ENCODE assay signal across 1 cellular context in the genomic region with DNA sequence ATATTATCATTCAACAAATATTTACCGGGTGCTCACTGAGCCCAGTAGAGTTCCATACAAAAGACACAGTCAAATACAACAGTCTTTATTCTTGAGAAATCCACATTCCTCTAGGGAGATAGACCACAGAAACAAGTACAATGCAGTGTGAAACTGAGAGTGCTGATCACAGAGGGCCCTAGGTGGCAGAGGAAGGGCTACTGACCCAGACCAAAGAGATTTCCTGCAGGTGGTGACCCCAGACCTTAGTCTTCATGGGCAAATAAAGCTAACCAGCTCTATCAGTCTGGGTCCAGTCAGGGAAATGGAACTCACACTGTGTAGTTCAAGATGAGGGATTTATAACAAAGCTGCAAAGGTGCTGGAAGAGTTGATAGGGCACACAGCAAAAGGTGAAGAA.
TF ChIP-seq lines count a peak whose summit lies in the region.

No MANE protein-coding gene starts in this region.

TF ChIP-seq in WTC11, 78 proteins besides CTCF, POLR2A, EP300 and RAD21:
- TF ChIP-seq STAT6 (CRISPR knock-in tag; conservative IDR thresholded peaks at IDR 0.05; ENCODE audit: low read depth) (no peak), PRRX2 (CRISPR knock-in tag; IDR thresholded peaks at IDR 0.05) (no peak), MAX (CRISPR knock-in tag; IDR thresholded peaks at IDR 0.05) (no peak), TCF7 (CRISPR knock-in tag; IDR thresholded peaks at IDR 0.05; ENCODE audit: low read depth) (no peak)
- TF ChIP-seq, protein P1, sequence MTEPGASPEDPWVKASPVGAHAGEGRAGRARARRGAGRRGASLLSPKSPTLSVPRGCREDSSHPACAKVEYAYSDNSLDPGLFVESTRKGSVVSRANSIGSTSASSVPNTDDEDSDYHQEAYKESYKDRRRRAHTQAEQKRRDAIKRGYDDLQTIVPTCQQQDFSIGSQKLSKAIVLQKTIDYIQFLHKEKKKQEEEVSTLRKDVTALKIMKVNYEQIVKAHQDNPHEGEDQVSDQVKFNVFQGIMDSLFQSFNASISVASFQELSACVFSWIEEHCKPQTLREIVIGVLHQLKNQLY (CRISPR knock-in tag; IDR thresholded peaks at IDR 0.05), result no peak
- TF ChIP-seq, protein P2, sequence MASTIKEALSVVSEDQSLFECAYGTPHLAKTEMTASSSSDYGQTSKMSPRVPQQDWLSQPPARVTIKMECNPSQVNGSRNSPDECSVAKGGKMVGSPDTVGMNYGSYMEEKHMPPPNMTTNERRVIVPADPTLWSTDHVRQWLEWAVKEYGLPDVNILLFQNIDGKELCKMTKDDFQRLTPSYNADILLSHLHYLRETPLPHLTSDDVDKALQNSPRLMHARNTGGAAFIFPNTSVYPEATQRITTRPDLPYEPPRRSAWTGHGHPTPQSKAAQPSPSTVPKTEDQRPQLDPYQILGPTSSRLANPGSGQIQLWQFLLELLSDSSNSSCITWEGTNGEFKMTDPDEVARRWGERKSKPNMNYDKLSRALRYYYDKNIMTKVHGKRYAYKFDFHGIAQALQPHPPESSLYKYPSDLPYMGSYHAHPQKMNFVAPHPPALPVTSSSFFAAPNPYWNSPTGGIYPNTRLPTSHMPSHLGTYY (CRISPR knock-in tag; IDR thresholded peaks at IDR 0.05), result no peak
